Comparison of ENCODE assay signal across 1 cellular context in the genomic region with DNA sequence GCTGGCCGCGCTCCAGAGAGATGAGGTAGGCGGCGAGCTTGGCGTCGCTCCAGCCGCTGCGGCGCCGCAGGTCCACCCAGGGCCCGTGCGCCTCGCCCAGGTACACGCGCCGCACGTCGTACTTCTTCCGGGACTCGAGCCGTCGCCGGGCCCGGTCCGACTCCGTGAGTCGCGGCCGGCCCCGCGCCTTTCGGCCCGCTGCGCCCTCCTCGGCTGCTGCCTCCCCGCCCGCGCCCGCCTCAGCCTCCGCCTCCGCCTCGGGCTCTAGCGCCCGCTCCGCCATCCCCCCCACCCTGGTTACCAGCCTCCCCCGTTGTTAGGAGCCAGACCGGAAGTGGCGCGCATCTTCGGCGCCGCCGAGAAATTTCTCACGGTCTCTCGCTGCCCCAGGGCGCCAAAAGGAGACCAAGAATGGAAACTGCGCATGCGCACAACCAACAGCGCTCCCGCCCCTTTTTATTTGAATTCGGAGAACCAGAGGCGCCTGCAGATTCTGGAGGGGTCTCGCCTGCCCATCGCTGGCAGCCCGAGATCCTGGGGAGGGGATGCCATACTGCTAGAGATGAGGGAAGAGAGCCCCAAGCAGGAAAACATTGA.
TF ChIP-seq lines count a peak whose summit lies in the region.

A gene with protein sequence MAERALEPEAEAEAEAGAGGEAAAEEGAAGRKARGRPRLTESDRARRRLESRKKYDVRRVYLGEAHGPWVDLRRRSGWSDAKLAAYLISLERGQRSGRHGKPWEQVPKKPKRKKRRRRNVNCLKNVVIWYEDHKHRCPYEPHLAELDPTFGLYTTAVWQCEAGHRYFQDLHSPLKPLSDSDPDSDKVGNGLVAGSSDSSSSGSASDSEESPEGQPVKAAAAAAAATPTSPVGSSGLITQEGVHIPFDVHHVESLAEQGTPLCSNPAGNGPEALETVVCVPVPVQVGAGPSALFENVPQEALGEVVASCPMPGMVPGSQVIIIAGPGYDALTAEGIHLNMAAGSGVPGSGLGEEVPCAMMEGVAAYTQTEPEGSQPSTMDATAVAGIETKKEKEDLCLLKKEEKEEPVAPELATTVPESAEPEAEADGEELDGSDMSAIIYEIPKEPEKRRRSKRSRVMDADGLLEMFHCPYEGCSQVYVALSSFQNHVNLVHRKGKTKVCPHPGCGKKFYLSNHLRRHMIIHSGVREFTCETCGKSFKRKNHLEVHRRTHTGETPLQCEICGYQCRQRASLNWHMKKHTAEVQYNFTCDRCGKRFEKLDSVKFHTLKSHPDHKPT (minus strand): TSS at position 336 of the 597 bp plus-strand sequence. CDS start 53 bp downstream, at position 283.

TF ChIP-seq in WTC11, 78 proteins besides CTCF, POLR2A, EP300 and RAD21 (continued from another document):
- TF ChIP-seq, protein P1, sequence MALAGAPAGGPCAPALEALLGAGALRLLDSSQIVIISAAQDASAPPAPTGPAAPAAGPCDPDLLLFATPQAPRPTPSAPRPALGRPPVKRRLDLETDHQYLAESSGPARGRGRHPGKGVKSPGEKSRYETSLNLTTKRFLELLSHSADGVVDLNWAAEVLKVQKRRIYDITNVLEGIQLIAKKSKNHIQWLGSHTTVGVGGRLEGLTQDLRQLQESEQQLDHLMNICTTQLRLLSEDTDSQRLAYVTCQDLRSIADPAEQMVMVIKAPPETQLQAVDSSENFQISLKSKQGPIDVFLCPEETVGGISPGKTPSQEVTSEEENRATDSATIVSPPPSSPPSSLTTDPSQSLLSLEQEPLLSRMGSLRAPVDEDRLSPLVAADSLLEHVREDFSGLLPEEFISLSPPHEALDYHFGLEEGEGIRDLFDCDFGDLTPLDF (CRISPR knock-in tag; IDR thresholded peaks at IDR 0.05), result no peak
- no peak for TF ChIP-seq ZNF121 (CRISPR knock-in tag; IDR thresholded peaks at IDR 0.05)
- TF ChIP-seq, protein P2, sequence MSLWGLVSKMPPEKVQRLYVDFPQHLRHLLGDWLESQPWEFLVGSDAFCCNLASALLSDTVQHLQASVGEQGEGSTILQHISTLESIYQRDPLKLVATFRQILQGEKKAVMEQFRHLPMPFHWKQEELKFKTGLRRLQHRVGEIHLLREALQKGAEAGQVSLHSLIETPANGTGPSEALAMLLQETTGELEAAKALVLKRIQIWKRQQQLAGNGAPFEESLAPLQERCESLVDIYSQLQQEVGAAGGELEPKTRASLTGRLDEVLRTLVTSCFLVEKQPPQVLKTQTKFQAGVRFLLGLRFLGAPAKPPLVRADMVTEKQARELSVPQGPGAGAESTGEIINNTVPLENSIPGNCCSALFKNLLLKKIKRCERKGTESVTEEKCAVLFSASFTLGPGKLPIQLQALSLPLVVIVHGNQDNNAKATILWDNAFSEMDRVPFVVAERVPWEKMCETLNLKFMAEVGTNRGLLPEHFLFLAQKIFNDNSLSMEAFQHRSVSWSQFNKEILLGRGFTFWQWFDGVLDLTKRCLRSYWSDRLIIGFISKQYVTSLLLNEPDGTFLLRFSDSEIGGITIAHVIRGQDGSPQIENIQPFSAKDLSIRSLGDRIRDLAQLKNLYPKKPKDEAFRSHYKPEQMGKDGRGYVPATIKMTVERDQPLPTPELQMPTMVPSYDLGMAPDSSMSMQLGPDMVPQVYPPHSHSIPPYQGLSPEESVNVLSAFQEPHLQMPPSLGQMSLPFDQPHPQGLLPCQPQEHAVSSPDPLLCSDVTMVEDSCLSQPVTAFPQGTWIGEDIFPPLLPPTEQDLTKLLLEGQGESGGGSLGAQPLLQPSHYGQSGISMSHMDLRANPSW (CRISPR knock-in tag; conservative IDR thresholded peaks at IDR 0.05; ENCODE audit: low read depth), result no peak
- TF ChIP-seq, protein P3, sequence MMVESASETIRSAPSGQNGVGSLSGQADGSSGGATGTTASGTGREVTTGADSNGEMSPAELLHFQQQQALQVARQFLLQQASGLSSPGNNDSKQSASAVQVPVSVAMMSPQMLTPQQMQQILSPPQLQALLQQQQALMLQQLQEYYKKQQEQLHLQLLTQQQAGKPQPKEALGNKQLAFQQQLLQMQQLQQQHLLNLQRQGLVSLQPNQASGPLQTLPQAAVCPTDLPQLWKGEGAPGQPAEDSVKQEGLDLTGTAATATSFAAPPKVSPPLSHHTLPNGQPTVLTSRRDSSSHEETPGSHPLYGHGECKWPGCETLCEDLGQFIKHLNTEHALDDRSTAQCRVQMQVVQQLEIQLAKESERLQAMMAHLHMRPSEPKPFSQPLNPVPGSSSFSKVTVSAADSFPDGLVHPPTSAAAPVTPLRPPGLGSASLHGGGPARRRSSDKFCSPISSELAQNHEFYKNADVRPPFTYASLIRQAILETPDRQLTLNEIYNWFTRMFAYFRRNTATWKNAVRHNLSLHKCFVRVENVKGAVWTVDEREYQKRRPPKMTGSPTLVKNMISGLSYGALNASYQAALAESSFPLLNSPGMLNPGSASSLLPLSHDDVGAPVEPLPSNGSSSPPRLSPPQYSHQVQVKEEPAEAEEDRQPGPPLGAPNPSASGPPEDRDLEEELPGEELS (CRISPR knock-in tag; IDR thresholded peaks at IDR 0.05), result peak; percentile 77
- TF ChIP-seq ESRRA (CRISPR knock-in tag; IDR thresholded peaks at IDR 0.05; ENCODE audit: borderline replicate concordance), result peak; percentile 76; the same call in 1 of the 2 replicates
